1 cellular context compared by ENCODE assay signal in the genomic region with DNA sequence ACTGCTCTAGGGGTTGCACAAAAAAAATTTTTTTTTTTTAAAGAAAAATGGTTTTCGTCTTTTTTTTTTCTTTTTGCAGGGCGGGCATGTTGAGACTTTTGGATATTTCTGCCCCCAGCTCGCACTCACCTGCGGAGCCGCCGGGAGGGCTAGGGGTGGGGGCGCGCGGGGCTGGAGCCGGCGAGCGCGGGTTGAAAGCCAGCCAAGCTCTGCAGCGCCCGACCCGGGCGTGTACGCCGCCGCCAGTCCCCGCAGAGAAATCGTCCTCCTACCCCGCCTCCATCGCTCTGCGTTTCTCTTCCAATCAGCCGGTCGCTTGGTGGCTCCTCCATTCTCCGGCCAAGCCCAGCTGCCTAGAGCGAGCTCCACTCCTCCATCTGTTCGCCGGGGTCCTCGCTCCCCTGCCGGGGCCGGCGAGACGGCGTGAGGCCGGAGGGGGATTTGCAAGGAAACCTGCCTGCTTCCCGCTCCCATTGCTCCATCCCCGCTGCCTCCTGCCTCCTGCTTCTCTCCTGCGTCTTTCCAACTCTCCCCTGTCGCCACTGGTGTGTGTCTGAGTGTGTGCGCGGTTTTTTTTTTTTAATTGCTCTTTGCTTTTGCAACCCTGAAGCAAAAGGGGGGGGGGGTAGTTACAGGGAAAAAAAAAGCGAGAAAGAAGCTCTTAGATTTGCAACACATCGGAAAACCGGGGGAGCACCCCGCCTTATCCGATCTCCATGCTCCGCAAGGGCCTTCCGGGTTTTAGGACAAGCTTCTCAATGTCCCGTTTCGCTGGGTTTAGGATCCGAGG.
TF ChIP-seq lines count a peak whose summit lies in the region.

No MANE protein-coding gene starts in this region.

TF ChIP-seq in SK-N-SH treated with all-trans-retinoic acid at 6 μM for 48 hours, 23 proteins besides CTCF, POLR2A, EP300 and RAD21 (continued from another document):
- TF ChIP-seq BACH2 (CRISPR knock-in tag; IDR thresholded peaks at IDR 0.05; ENCODE audit: borderline replicate concordance), result no peak
- no peak for TF ChIP-seq CSDC2 (CRISPR knock-in tag; IDR thresholded peaks at IDR 0.05)
- no peak for TF ChIP-seq TOX (CRISPR knock-in tag; IDR thresholded peaks at IDR 0.05; ENCODE audit: borderline replicate concordance)
- TF ChIP-seq ESRRG (CRISPR knock-in tag; IDR thresholded peaks at IDR 0.05), result no peak
- TF ChIP-seq ARNTL (CRISPR knock-in tag; IDR thresholded peaks at IDR 0.05; ENCODE audit: borderline replicate concordance, low read depth), result no peak
- TF ChIP-seq ZNF565 (CRISPR knock-in tag; conservative IDR thresholded peaks at IDR 0.05; ENCODE audit: low read depth), result no peak
